In the genomic region with DNA sequence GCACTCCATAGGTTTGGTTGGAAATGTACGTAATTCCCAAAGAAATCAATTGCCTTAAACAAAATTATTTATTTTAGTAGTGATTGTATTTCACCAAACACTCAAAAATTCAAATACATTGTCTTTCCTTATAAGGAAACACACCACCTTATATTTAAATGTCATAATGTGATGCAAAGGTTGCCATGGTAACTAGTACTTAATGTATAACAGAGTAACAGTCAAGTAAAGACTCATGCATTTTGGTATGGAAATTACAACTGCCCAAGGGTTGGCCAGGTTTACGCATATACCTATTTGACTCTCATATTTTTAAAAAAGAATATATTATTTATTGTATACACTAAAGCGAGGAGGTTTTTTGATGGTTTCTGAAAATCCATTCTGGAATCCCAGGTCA, we compare ENCODE assay signal across 24 cellular contexts.
"Had no signal": no experiment of that assay in that cellular context is flagged by ENCODE, and none has a peak within 500 bp of the region (broad histone marks: within the 10 kb centered on the region; RNA-seq: fewer than 3 reads in every experiment).

No MANE protein-coding gene starts in this region.

- H3K27me3 ChIP-seq: left lung, ovary, right atrium auricular region, right lobe of liver, tibial nerve, uterus had no signal

- ATAC-seq: left colon; left lung; lower lobe of right lung; naive thymus-derived CD8-positive, alpha-beta T cell; right lobe of liver; stimulated activated memory B cell treated with anti-CD40 and anti-IgM and Interleukin-4, amounts not matched to agents 10 μg/mL and 1 μg/mL and 100 μg/mL, for 72 hours; stimulated activated naive CD8-positive, alpha-beta T cell treated with anti-CD3 and anti-CD28 coated beads, Interleukin-15, amount 100 ng/mL, for 72 hours had no signal

- DNase-seq: immature natural killer cell; kidney; left colon; left lung; lower lobe of right lung; mammary epithelial cell; mesenchymal stem cell; naive thymus-derived CD8-positive, alpha-beta T cell; nephron progenitor cell; ovary; right lobe of liver; stimulated activated CD4-positive, alpha-beta T cell treated with anti-CD3 and anti-CD28 coated beads, Interleukin-1b, Interleukin-23, amount 100 ng/mL, for 48 hours; stimulated activated CD4-positive, alpha-beta T cell treated with anti-CD3 and anti-CD28 coated beads, Interleukin-2, amount 100 ng/mL, for 48 hours; stimulated activated CD4-positive, alpha-beta T cell treated with anti-CD3 and anti-CD28 coated beads, Interleukin-4, amount 100 ng/mL, for 4 hours; stimulated activated CD8-positive, alpha-beta memory T cell treated with anti-CD3 and anti-CD28 coated beads, Interleukin-4, amount 100 ng/mL, for 48 hours; stimulated activated naive CD4-positive, alpha-beta T cell treated with Interleukin-2 at 50 U/mL for 16 hours; stimulated activated naive CD8-positive, alpha-beta T cell treated with anti-CD3 and anti-CD28 coated beads, Interleukin-15, amount 100 ng/mL, for 72 hours; substantia nigra; uterus had no signal

- H3K36me3 ChIP-seq: left lung, lower lobe of right lung, ovary, right atrium auricular region, right lobe of liver, tibial nerve, uterus had no signal

- H3K4me3 ChIP-seq: left lung, lower lobe of right lung, ovary, right lobe of liver, smooth muscle cell, tibial nerve, uterus had no signal

- H3K4me2 ChIP-seq: smooth muscle cell had no signal

- H3K27ac ChIP-seq: left lung, lower lobe of right lung, ovary, right atrium auricular region, right lobe of liver, tibial nerve, uterus had no signal

- FAIRE-seq: islet of Langerhans, kidney had no signal

- H3K4me1 ChIP-seq: lower lobe of right lung, right atrium auricular region, right lobe of liver, uterus had no signal

- H3K9me3 ChIP-seq: left lung, lower lobe of right lung, ovary, right atrium auricular region, right lobe of liver, tibial nerve, uterus had no signal
